Comparison of ENCODE assay signal across 1 cellular context in the genomic region with DNA sequence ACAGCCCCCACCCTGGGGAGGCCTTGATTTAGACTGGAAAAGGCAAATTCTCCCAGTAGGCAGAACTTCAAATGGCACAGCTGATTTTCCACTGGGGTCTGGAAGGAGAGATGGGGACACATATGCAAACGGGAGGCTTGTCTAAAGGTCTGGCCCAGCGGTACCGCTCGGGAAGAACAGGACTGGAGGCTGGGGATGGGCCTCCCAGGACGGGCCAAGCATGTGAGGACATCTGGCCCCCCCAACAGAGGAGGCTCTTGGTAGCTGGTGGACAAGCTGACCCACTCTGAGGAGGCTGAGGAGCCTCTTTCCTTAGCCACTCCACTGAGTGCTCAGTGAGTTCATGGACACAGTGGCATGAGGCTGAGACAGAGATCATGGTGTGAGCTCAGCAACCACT.
TF ChIP-seq lines count a peak whose summit lies in the region.

No MANE protein-coding gene starts in this region.

TF ChIP-seq in K562, 482 proteins besides CTCF, POLR2A, EP300 and RAD21:
- no peak for TF ChIP-seq RBM25 (IDR thresholded peaks at IDR 0.05; ENCODE audit: low read depth, low read length, severe bottlenecking)
- TF ChIP-seq RHOXF2B (CRISPR knock-in tag; conservative IDR thresholded peaks at IDR 0.05), result no peak
- TF ChIP-seq RFX1 (IDR thresholded peaks at IDR 0.05), result no peak
- TF ChIP-seq COPS2 (conservative IDR thresholded peaks at IDR 0.05), result no peak
- TF ChIP-seq, protein P1, sequence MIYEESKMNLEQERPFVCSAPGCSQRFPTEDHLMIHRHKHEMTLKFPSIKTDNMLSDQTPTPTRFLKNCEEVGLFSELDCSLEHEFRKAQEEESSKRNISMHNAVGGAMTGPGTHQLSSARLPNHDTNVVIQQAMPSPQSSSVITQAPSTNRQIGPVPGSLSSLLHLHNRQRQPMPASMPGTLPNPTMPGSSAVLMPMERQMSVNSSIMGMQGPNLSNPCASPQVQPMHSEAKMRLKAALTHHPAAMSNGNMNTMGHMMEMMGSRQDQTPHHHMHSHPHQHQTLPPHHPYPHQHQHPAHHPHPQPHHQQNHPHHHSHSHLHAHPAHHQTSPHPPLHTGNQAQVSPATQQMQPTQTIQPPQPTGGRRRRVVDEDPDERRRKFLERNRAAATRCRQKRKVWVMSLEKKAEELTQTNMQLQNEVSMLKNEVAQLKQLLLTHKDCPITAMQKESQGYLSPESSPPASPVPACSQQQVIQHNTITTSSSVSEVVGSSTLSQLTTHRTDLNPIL (CRISPR knock-in tag; IDR thresholded peaks at IDR 0.05), result no peak
- TF ChIP-seq ZNF324 (CRISPR knock-in tag; IDR thresholded peaks at IDR 0.05), result no peak
- TF ChIP-seq, protein P2, sequence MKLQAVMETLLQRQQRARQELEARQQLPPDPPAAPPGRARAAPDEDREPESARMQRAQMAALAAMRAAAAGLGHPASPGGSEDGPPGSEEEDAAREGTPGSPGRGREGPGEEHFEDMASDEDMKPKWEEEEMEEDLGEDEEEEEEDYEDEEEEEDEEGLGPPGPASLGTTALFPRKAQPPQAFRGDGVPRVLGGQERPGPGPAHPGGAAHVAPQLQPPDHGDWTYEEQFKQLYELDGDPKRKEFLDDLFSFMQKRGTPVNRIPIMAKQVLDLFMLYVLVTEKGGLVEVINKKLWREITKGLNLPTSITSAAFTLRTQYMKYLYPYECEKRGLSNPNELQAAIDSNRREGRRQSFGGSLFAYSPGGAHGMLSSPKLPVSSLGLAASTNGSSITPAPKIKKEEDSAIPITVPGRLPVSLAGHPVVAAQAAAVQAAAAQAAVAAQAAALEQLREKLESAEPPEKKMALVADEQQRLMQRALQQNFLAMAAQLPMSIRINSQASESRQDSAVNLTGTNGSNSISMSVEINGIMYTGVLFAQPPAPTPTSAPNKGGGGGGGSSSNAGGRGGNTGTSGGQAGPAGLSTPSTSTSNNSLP (IDR thresholded peaks at IDR 0.05; ENCODE audit: borderline replicate concordance, low read depth, low read length), result no peak
- TF ChIP-seq RBM34 (IDR thresholded peaks at IDR 0.05; ENCODE audit: borderline replicate concordance, insufficient read depth, low read length), result no peak
- TF ChIP-seq MTA3 (IDR thresholded peaks at IDR 0.05; ENCODE audit: borderline replicate concordance), result no peak
- no peak for TF ChIP-seq ZFP1 (CRISPR knock-in tag; IDR thresholded peaks at IDR 0.05)
